In genomic region chr1:209651148-209651547, GRCh38 we compare ENCODE assay signal across 8 cellular contexts. TPM values are rescaled to one million over a fixed set of nuclear protein-coding genes. Genes with fewer than 3 reads are reported as not detected.
DNase-seq lines count a peak whose midpoint lies in the region; ATAC-seq, FAIRE-seq and TF ChIP-seq lines count a peak whose summit lies in the region.

No MANE protein-coding gene starts in this region.

- TF ChIP-seq CTCF in GM12878 (IDR thresholded peaks at IDR 0.05 in 2 of 3, conservative IDR thresholded peaks at IDR 0.05 in 1 of 3; ENCODE audit: control insufficient read depth in 2 of 3, extremely low read depth in 1 of 3, insufficient read depth in 1 of 3, low read depth in 3 of 3, low read length in 3 of 3) (no peak), mesothelial cell of epicardium (IDR thresholded peaks at IDR 0.05; ENCODE audit: unreplicated experiment) (no peak), suprapubic skin (IDR thresholded peaks at IDR 0.05) (no peak), coronary artery (IDR thresholded peaks at IDR 0.05) (no peak)

- DNase-seq in SKM-1 (lab: John Stamatoyannopoulos, UW; ENCODE audit: unreplicated experiment), result peak; percentile 26
- no peak for DNase-seq in GM12878 (ENCODE audit: low read depth, low spot score)
- no peak for DNase-seq in mesothelial cell of epicardium (ENCODE audit: low spot score in 2 of 2, unreplicated experiment in 2 of 2)
- peak in 1 of 2 donors; percentile 84 for DNase-seq in suprapubic skin (ENCODE audit: low spot score in 2 of 2)
- DNase-seq in posterior cingulate gyrus, result no peak
- DNase-seq in coronary artery (ENCODE audit: low spot score), result no peak

- H3K9ac ChIP-seq in GM12878 (ENCODE audit: control insufficient read depth, insufficient read depth, low read length), result no peak overlapping the region

- WGBS in GM12878 (ENCODE audit: insufficient coverage, insufficient replicate concordance, low lambda C conversion rate, missing lambda C conversion rate), result 0% methylated on average over 5 of the region's 5 CpGs
- WGBS in suprapubic skin, result 18% methylated on average over 5 of the region's 5 CpGs

- no peaks in the 10 kb centered on the region for H3K79me2 ChIP-seq in GM12878 (ENCODE audit: control insufficient read depth, insufficient read depth, low read length)

- H3K27me3 Mint-ChIP-seq in mesothelial cell of epicardium (ENCODE audit: low read depth), result no peaks in the 10 kb centered on the region

- H3K4me3 ChIP-seq in GM12878 (no peak overlapping the region), suprapubic skin (peak overlapping the region; percentile 27), coronary artery (no peak overlapping the region)

- peak overlapping the region; percentile 85 for H3K27ac Mint-ChIP-seq in mesothelial cell of epicardium

- no peak for TF ChIP-seq RAD21 in GM12878 (IDR thresholded peaks at IDR 0.05; ENCODE audit: insufficient read depth, low read depth, low read length)

- TF ChIP-seq POLR2A in GM12878 (IDR thresholded peaks at IDR 0.05; ENCODE audit: low read depth, low read length) (no peak), suprapubic skin (IDR thresholded peaks at IDR 0.05) (no peak)

- FAIRE-seq in GM12878 (lab: Jason Lieb, UNC), result peak; percentile 23

- H3K27ac ChIP-seq in GM12878 (ENCODE audit: control insufficient read depth, insufficient read depth), result no peak overlapping the region
- H3K27ac ChIP-seq in suprapubic skin, result peak overlapping the region; percentile 61
- H3K27ac ChIP-seq in coronary artery, result peak overlapping the region in 1 of 2 donors; percentile 59

- H3K9me3 ChIP-seq in GM12878 (replicated peaks; ENCODE audit: control insufficient read depth, insufficient read depth, low read length) (no peaks in the 10 kb centered on the region), suprapubic skin (no peaks in the 10 kb centered on the region)

- in situ Hi-C loops in GM12878 (cut with MboI), result no loop called here

- no peak overlapping the region; the same call in 1 of the 2 replicates for H2AFZ ChIP-seq in GM12878 (ENCODE audit: control insufficient read depth, low read depth, low read length)

- H3K36me3 ChIP-seq in GM12878 (ENCODE audit: control insufficient read depth in 2 of 2, insufficient read depth in 2 of 2, low read length in 1 of 2), result no peaks in the 10 kb centered on the region
- no peaks in the 10 kb centered on the region for H3K36me3 ChIP-seq in suprapubic skin

- intact Hi-C loops in GM12878 (cut with micrococcal nuclease; ENCODE audit: unreplicated experiment) (loop anchor here (5.0 kb wide), 1 partner anchor 96 kb away; no protein-coding TSS in a partner anchor), posterior cingulate gyrus (cut with DNase I) (no loop called here)

- no peaks in the 10 kb centered on the region for H3K9me3 Mint-ChIP-seq in mesothelial cell of epicardium

- no peak for TF ChIP-seq EP300 in GM12878 (IDR thresholded peaks at IDR 0.05; ENCODE audit: borderline replicate concordance in 1 of 2, control insufficient read depth in 1 of 2, low read depth in 2 of 2, low read length in 2 of 2)
- no peak for TF ChIP-seq EP300 in suprapubic skin (IDR thresholded peaks at IDR 0.05)

- CTCF ChIA-PET in GM12878 (lab: Yijun Ruan, JAX), result interaction anchor here (0.6 to 3.3 kb wide), 7 partner anchors 9 to 98 kb away, joined by 3 to 15 read pairs (median 5); partner anchors contain the start of gene G0S2

- peak overlapping the region; percentile 60 for H3K4me3 Mint-ChIP-seq in mesothelial cell of epicardium

- H4K20me1 ChIP-seq in GM12878 (ENCODE audit: control insufficient read depth, insufficient read depth), result no peaks in the 10 kb centered on the region

- SMC1A ChIA-PET in GM12878 (lab: Charles Lee; ENCODE audit: uncharacterized antibody, unreplicated experiment), result interaction anchor here (1.3 to 17.6 kb wide), 7 partner anchors 9 to 100 kb away, joined by 3 to 261 read pairs (median 11); partner anchors contain the start of gene G0S2

- peaks cover 23% of the 10 kb centered on the region for H3K4me1 ChIP-seq in GM12878 (ENCODE audit: control insufficient read depth, insufficient read depth, low read length)
- peaks cover 70% of the 10 kb centered on the region for H3K4me1 ChIP-seq in suprapubic skin

- H3K36me3 Mint-ChIP-seq in mesothelial cell of epicardium, result no peaks in the 10 kb centered on the region

- ATAC-seq in GM18511 (IDR thresholded peaks at IDR 0.05; ENCODE audit: unreplicated experiment) (peak; percentile 64), HG03064 (IDR thresholded peaks at IDR 0.05; ENCODE audit: low read depth, unreplicated experiment) (peak; percentile 42), GM12878 (peak; percentile 78)

- RAD21 ChIA-PET in GM12878 (lab: Charles Lee; ENCODE audit: unreplicated experiment), result interaction anchor here (1.1 to 15.7 kb wide), 6 partner anchors 9 to 118 kb away, joined by 3 to 195 read pairs (median 7); partner anchors contain the start of gene G0S2

- H3K4me2 ChIP-seq in GM12878 (ENCODE audit: control insufficient read depth, insufficient read depth), result no peak overlapping the region

- POLR2A ChIA-PET in GM12878 (lab: Charles Lee), result interaction anchor here (0.5 to 7.6 kb wide), 8 partner anchors 9 to 116 kb away, joined by 3 to 95 read pairs (median 6); partner anchors contain the start of gene G0S2

- no TSS peak for BruUV-seq in GM12878 (replicated peaks; lab: Mats Ljungman, UMichigan)

- H3K27me3 ChIP-seq in GM12878 (replicated peaks in 1 of 2; ENCODE audit: control insufficient read depth in 2 of 2, insufficient read depth in 2 of 2, low read length in 1 of 2), result no peaks in the 10 kb centered on the region
- H3K27me3 ChIP-seq in suprapubic skin, result no peaks in the 10 kb centered on the region

- H3K4me1 Mint-ChIP-seq in mesothelial cell of epicardium, result peaks cover 59% of the 10 kb centered on the region

RNA-seq across cellular contexts. Expression of gene LAMB3, which starts 1.1 kb away (rescaled TPM):
- 1.8 and 2.5 TPM in 2 replicates for total RNA-seq in GM12878 (2013; cell fraction: nucleolus; rRNA removed)
- total RNA-seq in GM12878 (2014; rRNA removed) (0.11 and 1.2 TPM in 2 replicates), GM12878 (2014; rRNA removed; fragmentation: Illumina TruSeq; extraction: Trizol) (0.09 TPM in 2 replicates), GM12878 (2021) (0.31 and 0.64 TPM in 2 replicates), mesothelial cell of epicardium (34.7 to 37.0 TPM (median 37.0 TPM) in 3 replicates), suprapubic skin (100 to 1,000 TPM in 2 of 4 donors, 10 to 100 TPM in 2; 74.2 to 165 (median 127) TPM)
- 0.14 TPM for polyA plus RNA-seq in GM12878 (2011; ENCODE audit: low read depth)
- polyA plus RNA-seq in GM12878 (2011; rRNA removed) (0.92 and 1.8 TPM in 2 replicates), GM12878 (2014; fragmentation: Illumina TruSeq; extraction: Trizol) (0.04 TPM in 1 of 2 replicates, not detected in the other), GM12878 (2014; fragmentation: Nextera tagmentation; extraction: Ambion mirVana) (under 1 TPM in 1 of 2 experiments, not detected in 1; 0.04 TPM), GM12878 (2014; rRNA removed) (0.10 and 0.25 TPM in 2 replicates), GM12878 (2016; fragmentation: Nextera tagmentation; extraction: Ambion mirVana) (under 1 TPM; 0.10 to 0.19 TPM)
- polyA plus RNA-seq in GM12878 (2011; cell fraction: cytosol; rRNA removed), result 2.2 and 2.6 TPM in 2 replicates
- 2.1 and 4.1 TPM in 2 replicates for polyA plus RNA-seq in GM12878 (2011; cell fraction: nucleus; rRNA removed)
- 0.44 and 0.65 TPM in 2 replicates for polyA plus RNA-seq in GM12878 (2012)
- polyA minus RNA-seq in GM12878 (2011; rRNA and poly(A)+ RNA removed), result 1.6 and 2.9 TPM in 2 replicates
- polyA minus RNA-seq in GM12878 (2011; cell fraction: cytosol; rRNA and poly(A)+ RNA removed), result 2.3 and 2.5 TPM in 2 replicates
- polyA minus RNA-seq in GM12878 (2011; cell fraction: nucleus; rRNA and poly(A)+ RNA removed), result 2.1 and 2.7 TPM in 2 replicates

RNA-seq across cellular contexts. Expression of gene G0S2, which starts 24.1 kb away (rescaled TPM):
- total RNA-seq in GM12878 (2013; cell fraction: nucleolus; rRNA removed), result 0.69 TPM in 1 of 2 replicates, not detected in the other
- total RNA-seq in GM12878 (2014; rRNA removed), result 0.22 and 0.34 TPM in 2 replicates
- total RNA-seq in GM12878 (2014; rRNA removed; fragmentation: Illumina TruSeq; extraction: Trizol), result 0.18 TPM in 1 of 2 replicates, not detected in the other
- total RNA-seq in GM12878 (2021), result 0.24 and 0.51 TPM in 2 replicates
- polyA plus RNA-seq in GM12878 (2011; ENCODE audit: low read depth), result not detected
- polyA plus RNA-seq in GM12878 (2011; rRNA removed), result 0.13 and 0.26 TPM in 2 replicates
- 0.31 and 0.32 TPM in 2 replicates for polyA plus RNA-seq in GM12878 (2011; cell fraction: cytosol; rRNA removed)
- polyA plus RNA-seq in GM12878 (2011; cell fraction: nucleus; rRNA removed), result 0.18 TPM in 1 of 2 replicates, not detected in the other
- polyA plus RNA-seq in GM12878 (2012), result 1.2 and 3.6 TPM in 2 replicates
- polyA plus RNA-seq in GM12878 (2014; fragmentation: Illumina TruSeq; extraction: Trizol), result 0.13 TPM in 1 of 2 replicates, not detected in the other
- polyA plus RNA-seq in GM12878 (2014; fragmentation: Nextera tagmentation; extraction: Ambion mirVana), result under 1 TPM; 0.07 to 0.08 TPM
- 0.26 TPM in 1 of 2 replicates, not detected in the other for polyA plus RNA-seq in GM12878 (2014; rRNA removed)
- polyA plus RNA-seq in GM12878 (2016; fragmentation: Nextera tagmentation; extraction: Ambion mirVana), result under 1 TPM; 0.20 to 0.48 TPM
- not detected in 2 replicates for polyA minus RNA-seq in GM12878 (2011; rRNA and poly(A)+ RNA removed)
- not detected in 2 replicates for polyA minus RNA-seq in GM12878 (2011; cell fraction: cytosol; rRNA and poly(A)+ RNA removed)
- polyA minus RNA-seq in GM12878 (2011; cell fraction: nucleus; rRNA and poly(A)+ RNA removed), result not detected in 2 replicates
- total RNA-seq in mesothelial cell of epicardium, result 3.6 to 5.6 TPM (median 4.1 TPM) in 3 replicates
- total RNA-seq in suprapubic skin, result 10 to 100 TPM; 15.9 to 51.8 (median 31.8) TPM

RNA-seq across cellular contexts. Expression of gene HSD11B1, which starts 53.5 kb away (rescaled TPM):
- total RNA-seq in GM12878 (2013; cell fraction: nucleolus; rRNA removed), result not detected in 2 replicates
- total RNA-seq in GM12878 (2014; rRNA removed), result not detected in 2 replicates
- not detected in 2 replicates for total RNA-seq in GM12878 (2014; rRNA removed; fragmentation: Illumina TruSeq; extraction: Trizol)
- total RNA-seq in GM12878 (2021), result not detected in 2 replicates
- polyA plus RNA-seq in GM12878 (2011; ENCODE audit: low read depth), result not detected
- polyA plus RNA-seq in GM12878 (2011; rRNA removed), result 0.10 and 0.15 TPM in 2 replicates
- 0.07 TPM in 1 of 2 replicates, not detected in the other for polyA plus RNA-seq in GM12878 (2011; cell fraction: cytosol; rRNA removed)
- polyA plus RNA-seq in GM12878 (2011; cell fraction: nucleus; rRNA removed), result 0.13 TPM in 1 of 2 replicates, not detected in the other
- polyA plus RNA-seq in GM12878 (2012), result not detected in 2 replicates
- polyA plus RNA-seq in GM12878 (2014; fragmentation: Illumina TruSeq; extraction: Trizol), result not detected in 2 replicates
- under 1 TPM; 0.04 to 0.27 TPM for polyA plus RNA-seq in GM12878 (2014; fragmentation: Nextera tagmentation; extraction: Ambion mirVana)
- polyA plus RNA-seq in GM12878 (2014; rRNA removed), result 0.05 TPM in 1 of 2 replicates, not detected in the other
- polyA plus RNA-seq in GM12878 (2016; fragmentation: Nextera tagmentation; extraction: Ambion mirVana), result not detected
- polyA minus RNA-seq in GM12878 (2011; rRNA and poly(A)+ RNA removed), result 0.26 TPM in 1 of 2 replicates, not detected in the other
- polyA minus RNA-seq in GM12878 (2011; cell fraction: cytosol; rRNA and poly(A)+ RNA removed), result not detected in 2 replicates
- not detected in 2 replicates for polyA minus RNA-seq in GM12878 (2011; cell fraction: nucleus; rRNA and poly(A)+ RNA removed)
- total RNA-seq in mesothelial cell of epicardium, result 0.63 TPM in 1 of 3 replicates, not detected in the others
- total RNA-seq in suprapubic skin, result 10 to 100 TPM; 26.2 to 88.5 (median 52.0) TPM

Comparison
In these comparisons a context has a peak if more than half of its experiments do, and no peak if none do; other contexts are left out.
1. RNA of gene LAMB3, which starts 1.1 kb away (total RNA-seq): 74.2 to 165 TPM in suprapubic skin and 34.7 to 37.0 TPM in mesothelial cell of epicardium; 0.09 to 2.5 TPM in GM12878; every median in the first group is over 10 times any median in the second.
2. RNA of gene HSD11B1, which starts 53.5 kb away (total RNA-seq): 26.2 to 88.5 TPM in suprapubic skin; 0.63 TPM in mesothelial cell of epicardium and not detected in GM12878; every median in the first group is over 10 times any median in the second.
3. Peak in every context shown above with its lines, with median percentiles within 50 percentile points of each other: ATAC-seq.